ENCODE assay signal across 13 cellular contexts in the genomic region with DNA sequence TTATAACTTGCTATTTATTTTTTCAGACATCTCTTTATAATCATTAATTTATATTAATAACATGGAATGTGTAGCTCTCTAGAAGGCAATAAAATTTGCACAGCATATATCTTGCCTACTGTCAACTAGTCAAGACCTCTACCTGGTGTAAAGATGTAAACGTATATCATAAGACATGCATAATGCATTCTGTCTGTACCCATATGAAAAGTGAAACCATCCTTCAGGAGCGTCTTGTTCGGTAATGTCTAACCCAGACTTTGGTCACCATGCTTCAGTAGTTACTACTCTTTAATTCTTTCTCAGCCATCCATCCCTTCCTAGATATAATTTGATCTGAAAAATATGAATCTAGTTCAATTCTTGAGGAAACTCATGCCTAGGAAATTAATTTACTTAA. TPM values are rescaled to one million over a fixed set of nuclear protein-coding genes. Genes with fewer than 3 reads are reported as not detected.
DNase-seq lines count a peak whose midpoint lies in the region; ATAC-seq, FAIRE-seq and TF ChIP-seq lines count a peak whose summit lies in the region.
"Had no signal": no experiment of that assay in that cellular context is flagged by ENCODE, and none has a peak within 500 bp of the region (broad histone marks: within the 10 kb centered on the region; RNA-seq: fewer than 3 reads in every experiment).

No MANE protein-coding gene starts in this region.

- peak; percentile 65 for FAIRE-seq in islet of Langerhans (lab: Jason Lieb, UNC)

- H3K4me3 ChIP-seq in BE2C (ENCODE audit: low read depth, low read length), result no peak overlapping the region
- H3K4me3 ChIP-seq: body of pancreas, prostate gland had no signal

- H3K9me3 ChIP-seq in BE2C, result no peaks in the 10 kb centered on the region
- H3K9me3 ChIP-seq: body of pancreas, prostate gland had no signal

- no peak for DNase-seq in BE2C
- no peak for DNase-seq in NCI-H2196 (lab: John Stamatoyannopoulos, UW; ENCODE audit: unreplicated experiment)
- DNase-seq in T-helper 9 cell, result no peak
- no peak for DNase-seq in COR-L47 (lab: John Stamatoyannopoulos, UW)
- DNase-seq: body of pancreas, hippocampal formation, mesendoderm, NCI-H446 had no signal

- H3K4me1 ChIP-seq in BE2C, result no peaks in the 10 kb centered on the region
- H3K4me1 ChIP-seq: body of pancreas, prostate gland had no signal

- H3K36me3 ChIP-seq in BE2C, result peaks cover 5% of the 10 kb centered on the region
- H3K36me3 ChIP-seq: prostate gland had no signal

- TF ChIP-seq CTCF in BE2C (IDR thresholded peaks at IDR 0.05; ENCODE audit: low read depth, low read length), result no peak

- ATAC-seq in GM18870 (IDR thresholded peaks at IDR 0.05; ENCODE audit: unreplicated experiment), result peak; percentile 53
- peak; percentile 86 for ATAC-seq in GM21526 (IDR thresholded peaks at IDR 0.05; ENCODE audit: low FRiP score, unreplicated experiment)
- peak; percentile 62 for ATAC-seq in HG03097 (IDR thresholded peaks at IDR 0.05; ENCODE audit: low FRiP score, unreplicated experiment)
- ATAC-seq: body of pancreas had no signal

- H3K27me3 ChIP-seq in BE2C, result no peaks in the 10 kb centered on the region
- H3K27me3 ChIP-seq: body of pancreas had no signal

RNA-seq across cellular contexts. Expression of gene CEP43, which starts 21.0 kb away (rescaled TPM):
- polyA plus RNA-seq in BE2C (2012; ENCODE audit: insufficient read depth, insufficient read length, low read depth), result 11.8 TPM
